9 cellular contexts compared by ENCODE assay signal in genomic region chr21:45669382-45669781, GRCh38.
"Had no signal": no experiment of that assay in that cellular context is flagged by ENCODE, and none has a peak within 500 bp of the region (broad histone marks: within the 10 kb centered on the region; RNA-seq: fewer than 3 reads in every experiment).

No MANE protein-coding gene starts in this region.

- H3K4me1 ChIP-seq: HAP-1 had no signal

- DNase-seq: GM23248, GOT3, H7, HFFc6, KBM-7 had no signal

- H3K4me3 ChIP-seq: GM23248, HAP-1 had no signal

- H3K36me3 ChIP-seq: HAP-1 had no signal

- H3K4me2 ChIP-seq: KMS-11 had no signal

- H3K9ac ChIP-seq: GM23248, KMS-11 had no signal

- H3K27ac ChIP-seq: GM23248, HL-60, KMS-11 had no signal

- FAIRE-seq: HepG2 had no signal

- H3K9me3 ChIP-seq: HAP-1 had no signal

- H2AFZ ChIP-seq: GM23248 had no signal
